In the genomic region with DNA sequence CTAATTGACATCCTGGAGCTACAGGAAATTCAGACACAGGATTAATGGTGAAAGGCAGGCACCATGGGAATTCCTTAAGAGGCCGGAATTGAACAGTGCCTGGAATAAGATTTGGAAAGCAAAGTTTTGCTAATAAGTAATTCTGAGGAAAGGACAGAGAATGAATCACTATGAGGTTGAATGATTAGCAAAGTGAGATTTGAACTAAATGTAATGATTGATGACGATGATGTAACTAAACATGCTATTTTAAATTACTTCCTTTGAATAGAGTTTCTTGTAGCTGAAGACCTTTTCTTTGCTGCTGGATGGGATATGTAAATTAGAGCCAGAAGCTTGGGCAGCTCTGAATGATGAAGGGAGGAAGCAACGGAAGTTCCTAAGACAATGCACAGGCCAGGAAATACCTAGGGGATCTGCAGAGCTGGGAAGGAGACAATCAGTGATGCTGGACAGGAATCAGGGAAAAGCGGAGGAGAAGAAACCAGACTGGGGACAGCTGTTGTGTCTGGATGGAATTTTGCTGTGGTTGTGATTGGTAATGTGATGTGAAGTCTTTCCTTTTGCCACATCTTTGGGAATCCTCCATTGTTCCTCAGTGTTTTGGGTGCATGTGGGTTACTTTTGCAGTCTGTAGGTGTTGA, we compare ENCODE assay signal across 20 cellular contexts.
"Had no signal": no experiment of that assay in that cellular context is flagged by ENCODE, and none has a peak within 500 bp of the region (broad histone marks: within the 10 kb centered on the region; RNA-seq: fewer than 3 reads in every experiment).

No MANE protein-coding gene starts in this region.

- H3K36me3 ChIP-seq: adrenal gland, colonic mucosa, gastrocnemius medialis, left ventricle myocardium inferior, tibial artery had no signal

- H3K27ac Mint-ChIP-seq: activated naive CD4-positive, alpha-beta T cell treated with anti-CD3 and anti-CD28 coated beads for 36 hours; activated T-helper 2 cell treated with anti-CD3 and anti-CD28 coated beads, Interferon-gamma antibody, Interleukin-2, Interleukin-4, amounts not matched to agents 10 μg/mL and 5 μg/mL and 100 μg/mL, durations not matched to agents 14 hours and 24 hours and 36 hours; memory B cell; T-cell had no signal

- H3K4me3 ChIP-seq: adrenal gland, colonic mucosa, gastrocnemius medialis, left ventricle myocardium inferior, tibial artery had no signal

- H3K4me1 ChIP-seq: adrenal gland, colonic mucosa, gastrocnemius medialis, left ventricle myocardium inferior, parathyroid adenoma, tibial artery had no signal

- H3K27me3 Mint-ChIP-seq: memory B cell had no signal

- H3K4me1 Mint-ChIP-seq: T-cell had no signal

- ATAC-seq: gastrocnemius medialis, T-cell had no signal

- DNase-seq: activated CD4-positive, CD25-positive, alpha-beta regulatory T cell treated with anti-CD3 and anti-CD28 coated beads, Interleukin-2, amount 50 U/mL, for 72 hours; activated naive CD4-positive, alpha-beta T cell treated with anti-CD3 and anti-CD28 coated beads for 36 hours; activated T-cell treated with anti-CD3 and anti-CD28 coated beads, Interleukin-2, amount 50 U/mL, for 1 hour; adrenal gland; caudate nucleus; colonic mucosa; effector CD8-positive, alpha-beta T cell; gastrocnemius medialis; islet precursor cell; left ventricle myocardium inferior; SK-N-SH; small intestine; stimulated activated CD4-positive, alpha-beta T cell treated with anti-CD3 and anti-CD28 coated beads, Interleukin-4, amount 100 ng/mL, for 24 hours; stimulated activated naive CD4-positive, alpha-beta T cell; T-cell; T1000; tibial artery had no signal

- H3K9me3 ChIP-seq: adrenal gland, colonic mucosa, gastrocnemius medialis, left ventricle myocardium inferior, SK-N-SH, tibial artery had no signal

- H3K36me3 Mint-ChIP-seq: memory B cell, T-cell had no signal

- H3K27me3 ChIP-seq: adrenal gland, colonic mucosa, gastrocnemius medialis, tibial artery had no signal

- H3K9me3 Mint-ChIP-seq: activated naive CD4-positive, alpha-beta T cell treated with anti-CD3 and anti-CD28 coated beads for 36 hours; activated T-helper 2 cell treated with anti-CD3 and anti-CD28 coated beads, Interferon-gamma antibody, Interleukin-2, Interleukin-4, amounts not matched to agents 10 μg/mL and 5 μg/mL and 100 μg/mL, durations not matched to agents 14 hours and 24 hours and 36 hours; memory B cell had no signal

- H3K4me3 Mint-ChIP-seq: activated naive CD4-positive, alpha-beta T cell treated with anti-CD3 and anti-CD28 coated beads for 36 hours; memory B cell; T-cell had no signal

- H3K27ac ChIP-seq: adrenal gland, colonic mucosa, gastrocnemius medialis, left ventricle myocardium inferior, parathyroid adenoma, tibial artery had no signal
